ENCODE assay signal across 10 cellular contexts in genomic region chr6:25882066-25882496, GRCh38. TPM values are rescaled to one million over a fixed set of nuclear protein-coding genes. Genes with fewer than 3 reads are reported as not detected.
DNase-seq lines count a peak whose midpoint lies in the region; ATAC-seq lines count a peak whose summit lies in the region.
"Had no signal": no experiment of that assay in that cellular context is flagged by ENCODE, and none has a peak within 500 bp of the region (broad histone marks: within the 10 kb centered on the region; RNA-seq: fewer than 3 reads in every experiment).

No MANE protein-coding gene starts in this region.

- no peak overlapping the region for H2AFZ ChIP-seq in mesenchymal stem cell (ENCODE audit: low read depth, low read length)

- H3K79me1 ChIP-seq in mesenchymal stem cell (replicated peaks; ENCODE audit: low read length, poor library complexity, severe bottlenecking) = no peaks in the 10 kb centered on the region

- H2BK120ac ChIP-seq in mesenchymal stem cell (ENCODE audit: low read depth, low read length) = no peak overlapping the region

- peak overlapping the region in 1 of 2 experiments; percentile 49 for H3K4me3 ChIP-seq in mesenchymal stem cell (ENCODE audit: insufficient read depth in 1 of 2, low read depth in 1 of 2, low read length in 2 of 2)

- intact Hi-C loops in Right ventricle myocardium superior (cut with DNase I) (no loop called here), cardiac septum (cut with DNase I) (no loop called here)

- WGBS in mesenchymal stem cell = 60% methylated on average over 28 of the region's 28 CpGs

- no peak overlapping the region for H4K91ac ChIP-seq in mesenchymal stem cell (ENCODE audit: low read length)

- H4K8ac ChIP-seq in mesenchymal stem cell (ENCODE audit: low read length) = no peak overlapping the region

- H3K4me2 ChIP-seq in mesenchymal stem cell (ENCODE audit: low read length, poor library complexity, severe bottlenecking) = no peak overlapping the region

- H3K27me3 ChIP-seq in mesenchymal stem cell (ENCODE audit: control insufficient read depth in 1 of 2, insufficient read depth in 1 of 2, low read length in 2 of 2) = no peaks in the 10 kb centered on the region

- peaks cover 2% of the 10 kb centered on the region for H3K36me3 Mint-ChIP-seq in activated naive CD8-positive, alpha-beta T cell treated with anti-CD3 and anti-CD28 coated beads for 36 hours

- H3K23ac ChIP-seq in mesenchymal stem cell (ENCODE audit: low read length in 2 of 2) = no peak overlapping the region

- H3K4me1 ChIP-seq in mesenchymal stem cell (ENCODE audit: control insufficient read depth, insufficient read depth, low read depth, low read length) = peaks cover 4% of the 10 kb centered on the region

- H2BK12ac ChIP-seq in mesenchymal stem cell (ENCODE audit: low read length in 2 of 2) = no peak overlapping the region

- H2BK5ac ChIP-seq in mesenchymal stem cell (ENCODE audit: low read depth, low read length, poor library complexity, severe bottlenecking) = peak overlapping the region; percentile 33

- peak overlapping the region; percentile 77 for H3K4me3 Mint-ChIP-seq in activated naive CD8-positive, alpha-beta T cell treated with anti-CD3 and anti-CD28 coated beads for 36 hours

- peaks cover 2% of the 10 kb centered on the region for H3K9me3 Mint-ChIP-seq in activated naive CD8-positive, alpha-beta T cell treated with anti-CD3 and anti-CD28 coated beads for 36 hours

- peaks cover 2% of the 10 kb centered on the region for H3K4me1 Mint-ChIP-seq in activated naive CD8-positive, alpha-beta T cell treated with anti-CD3 and anti-CD28 coated beads for 36 hours

- no peak overlapping the region for H3K27ac ChIP-seq in mesenchymal stem cell (ENCODE audit: low read length, poor library complexity, severe bottlenecking)

- peak overlapping the region; percentile 3 for H3K27ac Mint-ChIP-seq in activated naive CD8-positive, alpha-beta T cell treated with anti-CD3 and anti-CD28 coated beads for 36 hours

- H3K27me3 Mint-ChIP-seq in activated naive CD8-positive, alpha-beta T cell treated with anti-CD3 and anti-CD28 coated beads for 36 hours = peaks cover 8% of the 10 kb centered on the region

- DNase-seq in Right ventricle myocardium superior (peak; percentile 43), cardiac septum (ENCODE audit: low spot score) (no peak), mesenchymal stem cell (no peak), midbrain (lab: John Stamatoyannopoulos, UW) (no peak), NCI-H1436 treated with DMSO at 0.1 percent for 48 hours (lab: John Stamatoyannopoulos, UW) (no peak)
- DNase-seq in activated naive CD8-positive, alpha-beta T cell treated with anti-CD3 and anti-CD28 coated beads for 36 hours = peak; percentile 25
- DNase-seq: SW 1271 had no signal

- H3K18ac ChIP-seq in mesenchymal stem cell (ENCODE audit: low read depth in 1 of 2, low read length in 2 of 2) = no peak overlapping the region

- H2BK15ac ChIP-seq in mesenchymal stem cell (ENCODE audit: low read depth, poor library complexity, severe bottlenecking) = peak overlapping the region; percentile 26

- peaks cover 0 to 5% of the 10 kb centered on the region in 2 experiments for H3K36me3 ChIP-seq in mesenchymal stem cell (ENCODE audit: control insufficient read depth in 1 of 2, insufficient read depth in 2 of 2, low read depth in 1 of 2, low read length in 2 of 2)

- peak overlapping the region; percentile 97 for H2AK5ac ChIP-seq in mesenchymal stem cell (ENCODE audit: low read length, severe bottlenecking)

- ATAC-seq in Right ventricle myocardium superior (ENCODE audit: poor library complexity) (peak; percentile 12), GM18868 (IDR thresholded peaks at IDR 0.05; ENCODE audit: unreplicated experiment) (no peak), HG02588 (IDR thresholded peaks at IDR 0.05; ENCODE audit: unreplicated experiment) (no peak)

- no peak overlapping the region for H3K9ac ChIP-seq in mesenchymal stem cell (ENCODE audit: low read length)

- H3K9me3 ChIP-seq in mesenchymal stem cell (ENCODE audit: control insufficient read depth, low read length) = no peaks in the 10 kb centered on the region

- no peak overlapping the region for H3K4ac ChIP-seq in mesenchymal stem cell (ENCODE audit: low read depth in 1 of 2, low read length in 2 of 2)

- H3K14ac ChIP-seq in mesenchymal stem cell (ENCODE audit: low read length in 2 of 2) = peak overlapping the region in 1 of 2 experiments; percentile 55

RNA-seq across cellular contexts. Expression of gene SLC17A3, which starts 8.0 kb away (rescaled TPM):
- total RNA-seq in Right ventricle myocardium superior (not detected), cardiac septum (not detected)
- total RNA-seq in activated naive CD8-positive, alpha-beta T cell treated with anti-CD3 and anti-CD28 coated beads for 36 hours = not detected
- polyA plus RNA-seq in mesenchymal stem cell (2013, experiment 1 of 2) = not detected
- polyA plus RNA-seq in mesenchymal stem cell (2013, experiment 2 of 2) = not detected

RNA-seq across cellular contexts. Expression of gene SLC17A2, which starts 48.4 kb away (rescaled TPM):
- not detected for total RNA-seq in Right ventricle myocardium superior
- not detected for total RNA-seq in cardiac septum
- not detected for total RNA-seq in activated naive CD8-positive, alpha-beta T cell treated with anti-CD3 and anti-CD28 coated beads for 36 hours
- polyA plus RNA-seq in mesenchymal stem cell (2013, experiment 1 of 2) = not detected
- not detected for polyA plus RNA-seq in mesenchymal stem cell (2013, experiment 2 of 2)
- polyA plus RNA-seq: AG04450 had no signal

RNA-seq across cellular contexts. Expression of gene SLC17A1, which starts 50.2 kb away (rescaled TPM):
- total RNA-seq in Right ventricle myocardium superior (not detected), cardiac septum (not detected)
- not detected for total RNA-seq in activated naive CD8-positive, alpha-beta T cell treated with anti-CD3 and anti-CD28 coated beads for 36 hours
- polyA plus RNA-seq in mesenchymal stem cell (2013, experiment 1 of 2) = not detected
- not detected for polyA plus RNA-seq in mesenchymal stem cell (2013, experiment 2 of 2)
- polyA plus RNA-seq: AG04450 had no signal

Comparison
In these comparisons a context has a peak if more than half of its experiments do, and no peak if none do; other contexts are left out.
1. DNase-seq: peak in Right ventricle myocardium superior (single experiment) and activated naive CD8-positive, alpha-beta T cell treated with anti-CD3 and anti-CD28 coated beads for 36 hours (single experiment); none in cardiac septum (single experiment), mesenchymal stem cell (single experiment), midbrain (single experiment) and NCI-H1436 treated with DMSO at 0.1 percent for 48 hours (single experiment).